In the genomic region with DNA sequence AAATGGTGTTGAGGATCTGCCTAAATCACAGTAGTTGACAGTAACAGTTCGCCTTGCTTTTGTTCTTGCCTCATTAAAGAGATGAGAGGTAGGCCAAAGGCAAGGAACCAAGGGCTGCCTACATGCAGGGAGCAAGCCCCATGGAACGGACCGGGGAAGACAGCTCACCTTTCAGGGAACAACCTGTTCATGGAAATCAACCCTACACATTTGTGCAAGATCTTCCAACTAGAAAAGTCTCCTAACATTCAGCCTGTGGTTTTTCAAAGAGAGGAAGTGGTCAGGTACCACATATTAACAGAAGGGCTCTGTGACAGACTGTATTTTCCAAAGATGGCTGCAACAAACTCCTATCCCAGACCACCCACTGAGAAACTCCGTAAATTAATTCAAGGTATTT, we compare ENCODE assay signal across 19 cellular contexts.
A peak's percentile ranks its signal among the peaks of the same experiment; 100 is the strongest.
DNase-seq lines count a peak whose midpoint lies in the region; ATAC-seq and TF ChIP-seq lines count a peak whose summit lies in the region.
"Had no signal": no experiment of that assay in that cellular context is flagged by ENCODE, and none has a peak within 500 bp of the region (broad histone marks: within the 10 kb centered on the region; RNA-seq: fewer than 3 reads in every experiment).

No MANE protein-coding gene starts in this region.

- H3K4me1 Mint-ChIP-seq in T-helper 2 cell treated with Interferon-gamma antibody and Interleukin-4, amounts not matched to agents 5 μg/mL and 100 μg/mL, for 36 hours (ENCODE audit: low read depth), result peaks cover 34% of the 10 kb centered on the region
- H3K4me1 Mint-ChIP-seq in natural killer cell, result peaks cover 7 to 13% of the 10 kb centered on the region in 2 donors
- H3K4me1 Mint-ChIP-seq: stimulated activated effector memory CD8-positive, alpha-beta T cell treated with anti-CD3 and anti-CD28 coated beads, Interleukin-12 subunit alpha, Interleukin-12 subunit beta, amount 100 ng/mL, for 72 hours had no signal

- H3K4me3 Mint-ChIP-seq in T-helper 2 cell treated with Interferon-gamma antibody and Interleukin-4, amounts not matched to agents 5 μg/mL and 100 μg/mL, for 36 hours, result peak overlapping the region; percentile 77
- no peak overlapping the region for H3K4me3 Mint-ChIP-seq in natural killer cell
- H3K4me3 Mint-ChIP-seq: stimulated activated effector memory CD8-positive, alpha-beta T cell treated with anti-CD3 and anti-CD28 coated beads, Interleukin-12 subunit alpha, Interleukin-12 subunit beta, amount 100 ng/mL, for 72 hours had no signal

- H3K27ac Mint-ChIP-seq in T-helper 2 cell treated with Interferon-gamma antibody and Interleukin-4, amounts not matched to agents 5 μg/mL and 100 μg/mL, for 36 hours, result peak overlapping the region; percentile 24
- H3K27ac Mint-ChIP-seq in natural killer cell, result no peak overlapping the region
- H3K27ac Mint-ChIP-seq: stimulated activated effector memory CD8-positive, alpha-beta T cell treated with anti-CD3 and anti-CD28 coated beads, Interleukin-12 subunit alpha, Interleukin-12 subunit beta, amount 100 ng/mL, for 72 hours had no signal

- DNase-seq in SKM-1 treated with dmso at 0.1 percent for 144 hours (lab: John Stamatoyannopoulos, UW; ENCODE audit: unreplicated experiment) (peak; percentile 18), SKM-1 (lab: John Stamatoyannopoulos, UW; ENCODE audit: unreplicated experiment) (no peak), LHCN-M2 (ENCODE audit: low read depth) (peak; percentile 32), natural killer cell (no peak), GDM1 (lab: John Stamatoyannopoulos, UW) (no peak), GM19238 (ENCODE audit: insufficient read length, low spot score) (no peak)
- no peak for DNase-seq in T-helper 2 cell treated with Interferon-gamma antibody and Interleukin-4, amounts not matched to agents 5 μg/mL and 100 μg/mL, for 36 hours (ENCODE audit: low spot score)
- DNase-seq: 8988T; activated CD4-positive, alpha-beta T cell treated with anti-CD3 and anti-CD28 coated beads for 1 hour; activated naive CD4-positive, alpha-beta T cell; effector memory CD4-positive, alpha-beta T cell; left ventricle myocardium superior; NCI-H1048; NCI-H2029; Right ventricle myocardium superior; stimulated activated CD4-positive, alpha-beta T cell treated with anti-CD3 and anti-CD28 coated beads, Interleukin-12 subunit alpha, Interleukin-12 subunit beta, amount 100 ng/mL, for 4 hours; testis had no signal

- intact Hi-C loops in natural killer cell (cut with micrococcal nuclease), result loop anchor here (10.0 kb wide), 1 partner anchor 1134 kb away; no protein-coding TSS in a partner anchor

- no peak for TF ChIP-seq CTCF in natural killer cell (IDR thresholded peaks at IDR 0.05)

- peaks cover 5% of the 10 kb centered on the region for H3K9me3 Mint-ChIP-seq in T-helper 2 cell treated with Interferon-gamma antibody and Interleukin-4, amounts not matched to agents 5 μg/mL and 100 μg/mL, for 36 hours
- H3K9me3 Mint-ChIP-seq in natural killer cell, result no peaks in the 10 kb centered on the region
- H3K9me3 Mint-ChIP-seq: stimulated activated effector memory CD8-positive, alpha-beta T cell treated with anti-CD3 and anti-CD28 coated beads, Interleukin-12 subunit alpha, Interleukin-12 subunit beta, amount 100 ng/mL, for 72 hours had no signal

- H3K27me3 Mint-ChIP-seq in T-helper 2 cell treated with Interferon-gamma antibody and Interleukin-4, amounts not matched to agents 5 μg/mL and 100 μg/mL, for 36 hours (ENCODE audit: low read depth), result peaks cover 47% of the 10 kb centered on the region
- H3K27me3 Mint-ChIP-seq in natural killer cell (ENCODE audit: low read depth in 2 of 2), result peaks cover 64 to 72% of the 10 kb centered on the region in 2 donors

- ATAC-seq in natural killer cell (peak in 2 of 3 donors; percentile 38 to 77), HG03439 (IDR thresholded peaks at IDR 0.05; ENCODE audit: unreplicated experiment) (no peak)
- ATAC-seq: left ventricle myocardium superior; stimulated activated effector memory CD8-positive, alpha-beta T cell treated with anti-CD3 and anti-CD28 coated beads, Interleukin-12 subunit alpha, Interleukin-12 subunit beta, amount 100 ng/mL, for 72 hours had no signal

- peaks cover 3% of the 10 kb centered on the region for H3K36me3 Mint-ChIP-seq in T-helper 2 cell treated with Interferon-gamma antibody and Interleukin-4, amounts not matched to agents 5 μg/mL and 100 μg/mL, for 36 hours (ENCODE audit: low read depth)
- no peaks in the 10 kb centered on the region for H3K36me3 Mint-ChIP-seq in natural killer cell
- H3K36me3 Mint-ChIP-seq: stimulated activated effector memory CD8-positive, alpha-beta T cell treated with anti-CD3 and anti-CD28 coated beads, Interleukin-12 subunit alpha, Interleukin-12 subunit beta, amount 100 ng/mL, for 72 hours had no signal

Comparison
In these comparisons a context has a peak if more than half of its experiments do, and no peak if none do; other contexts are left out.
1. DNase-seq: peak in SKM-1 treated with dmso at 0.1 percent for 144 hours (single experiment) and LHCN-M2 (single experiment); none in SKM-1 (single experiment), T-helper 2 cell treated with Interferon-gamma antibody and Interleukin-4, amounts not matched to agents 5 μg/mL and 100 μg/mL, for 36 hours (single experiment), natural killer cell (single experiment), GDM1 (single experiment) and GM19238 (single experiment).